8 cellular contexts compared by ENCODE assay signal in genomic region chr9:136312436-136312835, GRCh38. TPM values are rescaled to one million over a fixed set of nuclear protein-coding genes. Genes with fewer than 3 reads are reported as not detected.
DNase-seq lines count a peak whose midpoint lies in the region; ATAC-seq and TF ChIP-seq lines count a peak whose summit lies in the region.

No MANE protein-coding gene starts in this region.

- no peaks in the 10 kb centered on the region for H3K4me1 Mint-ChIP-seq in T-helper 17 cell
- no peaks in the 10 kb centered on the region for H3K4me1 Mint-ChIP-seq in chondrocyte (ENCODE audit: low read depth)

- H3K4me3 ChIP-seq in lung = no peak overlapping the region

- no peaks in the 10 kb centered on the region for H3K27me3 Mint-ChIP-seq in T-helper 17 cell
- no peaks in the 10 kb centered on the region for H3K27me3 Mint-ChIP-seq in chondrocyte (ENCODE audit: low read depth)

- H3K4me3 Mint-ChIP-seq in T-helper 17 cell (no peak overlapping the region), chondrocyte (ENCODE audit: unreplicated experiment) (no peak overlapping the region)

- peaks cover 18% of the 10 kb centered on the region for H3K9me3 Mint-ChIP-seq in chondrocyte (ENCODE audit: low read depth)

- H3K27ac ChIP-seq in lung (ENCODE audit: low read depth in 1 of 2, low read length in 1 of 2) = no peak overlapping the region

- in situ Hi-C loops in GM13977 (cut with MboI; ENCODE audit: low pct_unique_long_range_greater_than_20kb, low sequenced_read_pairs, unreplicated experiment) = no loop called here

- DNase-seq in AG08396 (ENCODE audit: low spot score) (peak; percentile 93), GM13977 (ENCODE audit: low spot score) (peak; percentile 81), T-helper 17 cell (no peak), chondrocyte (ENCODE audit: low spot score) (no peak), lung (ENCODE audit: low spot score) (no peak), ureter (ENCODE audit: low spot score) (peak; percentile 53)

- H3K36me3 Mint-ChIP-seq in T-helper 17 cell (ENCODE audit: low read depth) (no peaks in the 10 kb centered on the region), chondrocyte (ENCODE audit: low read depth) (peaks cover 7% of the 10 kb centered on the region)

- H3K9me3 ChIP-seq in T-helper 17 cell (ENCODE audit: control insufficient read depth, low read length, poor library complexity, severe bottlenecking) (no peaks in the 10 kb centered on the region), lung (ENCODE audit: control insufficient read depth in 2 of 2, insufficient read depth in 1 of 2, low read length in 1 of 2) (peaks cover 0 to 6% of the 10 kb centered on the region in 2 donors)

- WGBS in lung, 2 donors = 50 to 62% methylated on average over 12 of the region's 12 CpGs

- no peaks in the 10 kb centered on the region for H3K36me3 ChIP-seq in lung (ENCODE audit: control insufficient read depth in 2 of 2, insufficient read depth in 2 of 2, low read length in 2 of 2)

- ATAC-seq in T-helper 17 cell (peak; percentile 71), lung (ENCODE audit: insufficient read depth, low FRiP score) (no peak), GM18519 (IDR thresholded peaks at IDR 0.05; ENCODE audit: low FRiP score, unreplicated experiment) (no peak), GM21360 (IDR thresholded peaks at IDR 0.05; ENCODE audit: unreplicated experiment) (no peak)

- no peaks in the 10 kb centered on the region for H3K27me3 ChIP-seq in lung (ENCODE audit: control insufficient read depth, insufficient read depth)

- H3K4me1 ChIP-seq in lung (ENCODE audit: control insufficient read depth in 2 of 2, insufficient read depth in 2 of 2, low read length in 2 of 2) = no peaks in the 10 kb centered on the region

- TF ChIP-seq CTCF in GM13977 (IDR thresholded peaks at IDR 0.05; ENCODE audit: extremely low read depth, insufficient read depth, missing control alignments) (peak; percentile 60), chondrocyte (IDR thresholded peaks at IDR 0.05) (peak; percentile 77), lung (IDR thresholded peaks at IDR 0.05; ENCODE audit: control extremely low read depth, extremely low read depth) (peak; percentile 30)

- no peak overlapping the region for H3K27ac Mint-ChIP-seq in T-helper 17 cell
- H3K27ac Mint-ChIP-seq in chondrocyte (ENCODE audit: unreplicated experiment) = no peak overlapping the region

RNA-seq across cellular contexts. Expression of gene CCDC187, which starts 8.5 kb away (rescaled TPM):
- under 1 TPM in 1 of 2 donors, not detected in 1; 0.12 TPM for total RNA-seq in T-helper 17 cell
- total RNA-seq in chondrocyte = not detected in 3 replicates
- total RNA-seq in lung = 10 to 100 TPM; 11.4 to 16.8 TPM
- 1 to 10 TPM; 2.0 to 2.1 TPM for polyA plus RNA-seq in lung
- total RNA-seq in ureter = 9.0 TPM

RNA-seq across cellular contexts. Expression of gene GPSM1, which starts 14.9 kb away (rescaled TPM):
- total RNA-seq in T-helper 17 cell (10 to 100 TPM in 1 of 2 donors, 1 to 10 TPM in 1; 7.4 to 10.8 TPM), chondrocyte (25.3 to 43.5 TPM (median 40.0 TPM) in 3 replicates), lung (10 to 100 TPM; 28.5 to 41.6 TPM), ureter (16.6 TPM)
- polyA plus RNA-seq in lung = 10 to 100 TPM; 12.6 to 16.8 TPM

RNA-seq across cellular contexts. Expression of gene DNLZ, which starts 51.1 kb away (rescaled TPM):
- total RNA-seq in T-helper 17 cell (10 to 100 TPM; 19.3 to 28.6 TPM), chondrocyte (16.4 to 19.9 TPM (median 17.7 TPM) in 3 replicates), lung (10 to 100 TPM in 1 of 2 donors, 1 to 10 TPM in 1; 7.7 to 34.3 TPM), ureter (24.9 TPM)
- polyA plus RNA-seq in lung = 10 to 100 TPM; 13.1 to 20.6 TPM

Comparison
In these comparisons a context has a peak if more than half of its experiments do, and no peak if none do; other contexts are left out.
1. DNase-seq: peak in AG08396 (single experiment), GM13977 (single experiment) and ureter (single experiment); none in T-helper 17 cell (0 of 3), chondrocyte (single experiment) and lung (single experiment).
2. Peak in every context shown above with its lines, with median percentiles within 50 percentile points of each other: CTCF ChIP-seq.